22 cellular contexts compared by ENCODE assay signal in genomic region chr11:131849485-131849884, GRCh38.
"Had no signal": no experiment of that assay in that cellular context is flagged by ENCODE, and none has a peak within 500 bp of the region (broad histone marks: within the 10 kb centered on the region; RNA-seq: fewer than 3 reads in every experiment).

No MANE protein-coding gene starts in this region.

- H3K36me3 ChIP-seq: colonic mucosa, esophagus squamous epithelium, gastrocnemius medialis, heart right ventricle, left ventricle myocardium inferior, lower lobe of right lung had no signal

- ATAC-seq: effector memory CD8-positive, alpha-beta T cell; esophagus mucosa; gastrocnemius medialis; heart right ventricle; left cardiac atrium; lower lobe of right lung; mucosa of descending colon had no signal

- H3K4me1 ChIP-seq: colonic mucosa, esophagus squamous epithelium, gastrocnemius medialis, heart right ventricle, left ventricle myocardium inferior, lower lobe of right lung had no signal

- DNase-seq: colonic mucosa; cortex of kidney; effector CD8-positive, alpha-beta T cell; effector memory CD8-positive, alpha-beta T cell; endodermal cell; erythroblast; esophagus squamous epithelium; foreskin fibroblast; foreskin melanocyte; gastrocnemius medialis; glutamatergic neuron; head of caudate nucleus; heart right ventricle; hippocampal formation; left cardiac atrium; left ventricle myocardium inferior; lower lobe of right lung; mesenchymal stem cell; mucosa of descending colon; naive B cell had no signal

- H3K27ac ChIP-seq: colonic mucosa, epithelial cell of prostate, esophagus squamous epithelium, gastrocnemius medialis, heart right ventricle, left ventricle myocardium inferior, lower lobe of right lung had no signal

- H3K4me3 ChIP-seq: colonic mucosa, esophagus squamous epithelium, gastrocnemius medialis, heart right ventricle, left ventricle myocardium inferior, lower lobe of right lung, mucosa of descending colon had no signal

- H3K9me3 ChIP-seq: colonic mucosa, esophagus squamous epithelium, gastrocnemius medialis, heart right ventricle, left ventricle myocardium inferior, lower lobe of right lung, mucosa of descending colon had no signal

- H3K27me3 ChIP-seq: colonic mucosa, esophagus squamous epithelium, gastrocnemius medialis had no signal
